In the genomic region with DNA sequence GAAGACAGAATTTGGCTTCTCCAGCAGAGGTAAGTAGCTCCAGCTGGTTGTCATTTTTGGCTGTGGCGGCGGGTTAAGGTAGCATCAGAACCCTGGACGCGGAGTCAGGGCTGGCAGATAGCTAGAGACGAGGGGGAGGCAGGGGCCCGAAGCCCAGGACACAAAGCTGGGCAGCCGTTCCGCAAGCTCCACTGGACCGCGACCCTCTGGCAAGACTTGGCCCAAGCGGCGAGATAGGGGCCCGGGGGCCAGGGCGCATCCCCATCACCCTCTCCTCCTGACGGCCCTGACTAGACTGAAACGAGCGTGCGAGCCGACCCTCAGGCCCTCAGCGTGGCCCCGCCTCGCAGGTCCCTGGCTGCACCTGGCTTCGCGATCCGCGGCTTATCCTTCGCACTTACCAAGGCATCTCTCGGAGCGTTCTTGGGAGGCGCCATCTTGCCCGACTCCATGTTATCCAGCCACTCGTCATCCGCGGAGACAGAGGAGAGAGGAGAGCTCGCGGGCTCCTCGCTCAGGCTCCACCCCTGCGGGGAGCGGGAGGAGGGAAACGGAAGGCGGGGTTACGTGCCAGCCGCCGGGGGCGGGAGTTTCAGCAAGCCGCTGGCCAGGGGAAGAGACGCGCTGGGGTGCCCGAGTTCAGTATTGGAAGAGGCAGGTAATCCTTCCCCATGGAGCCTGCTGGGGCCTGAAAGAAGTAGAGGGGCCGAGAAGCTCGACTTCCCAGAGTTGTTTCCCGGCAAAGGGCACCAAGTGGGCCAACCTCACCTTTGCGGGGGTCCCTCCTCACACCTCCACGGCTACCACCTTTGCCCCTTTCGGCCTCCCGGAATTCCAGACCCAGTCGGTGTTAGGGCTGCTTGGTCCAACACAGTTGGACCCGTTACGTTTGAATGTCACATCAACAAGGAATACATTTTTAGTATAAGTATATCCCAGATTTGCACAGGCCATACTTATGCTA, we compare ENCODE assay signal across 8 cellular contexts. TPM values are rescaled to one million over a fixed set of nuclear protein-coding genes. Genes with fewer than 3 reads are reported as not detected.
DNase-seq lines count a peak whose midpoint lies in the region; ATAC-seq and TF ChIP-seq lines count a peak whose summit lies in the region.

TSS of gene TAF9B (minus strand) at position 491 of the 964 bp plus-strand sequence. CDS start at position 452, 39 bp downstream.

- H3K27me3 Mint-ChIP-seq in CD14-positive monocyte (ENCODE audit: low read depth in 3 of 3): peaks cover 0 to 2% (median 0%) of the 10 kb centered on the region in 3 donors
- H3K27me3 Mint-ChIP-seq in activated CD8-positive, alpha-beta T cell treated with anti-CD3 and anti-CD28 coated beads for 36 hours: no peaks in the 10 kb centered on the region

- peaks cover 0 to 9% (median 4%) of the 10 kb centered on the region in 7 donors for H3K9me3 Mint-ChIP-seq in CD14-positive monocyte
- no peaks in the 10 kb centered on the region for H3K9me3 Mint-ChIP-seq in activated CD8-positive, alpha-beta T cell treated with anti-CD3 and anti-CD28 coated beads for 36 hours

- intact Hi-C loops in CD14-positive monocyte (cut with micrococcal nuclease): no loop called here
- intact Hi-C loops in activated CD8-positive, alpha-beta T cell treated with anti-CD3 and anti-CD28 coated beads for 36 hours (cut with micrococcal nuclease): loop anchor here (10.0 kb wide), 1 partner anchor 385 kb away; no protein-coding TSS in a partner anchor

- H3K4me1 ChIP-seq in ectodermal cell (ENCODE audit: control insufficient read depth, insufficient read depth, low read length) (no peaks in the 10 kb centered on the region), lung (ENCODE audit: control insufficient read depth in 2 of 2, insufficient read depth in 2 of 2, low read length in 2 of 2) (no peaks in the 10 kb centered on the region)

- peak; percentile 95 for ATAC-seq in GM19395 (IDR thresholded peaks at IDR 0.05; ENCODE audit: unreplicated experiment)
- peak; percentile 92 for ATAC-seq in HG03565 (IDR thresholded peaks at IDR 0.05; ENCODE audit: unreplicated experiment)
- peak; percentile 90 for ATAC-seq in activated CD8-positive, alpha-beta T cell treated with anti-CD3 and anti-CD28 coated beads for 36 hours
- peak; percentile 95 for ATAC-seq in lung (ENCODE audit: insufficient read depth, low FRiP score)

- POLR2A ChIA-PET in activated CD8-positive, alpha-beta T cell treated with anti-CD3 and anti-CD28 coated beads for 36 hours (lab: Charles Lee): interaction anchor here (0.6 to 1.6 kb wide), 7 partner anchors 9 to 183 kb away, joined by 3 to 8 read pairs (median 4); partner anchors contain the start of gene PGK1

- TF ChIP-seq CTCF in CD14-positive monocyte (IDR thresholded peaks at IDR 0.05) (no peak), lung (IDR thresholded peaks at IDR 0.05; ENCODE audit: control extremely low read depth, extremely low read depth) (no peak)
- no peak for TF ChIP-seq CTCF in activated CD8-positive, alpha-beta T cell treated with anti-CD3 and anti-CD28 coated beads for 36 hours (IDR thresholded peaks at IDR 0.05)

- peak within 1 kb of the TSS; percentile 90 to 94 for H3K4me3 Mint-ChIP-seq in CD14-positive monocyte
- H3K4me3 Mint-ChIP-seq in activated CD8-positive, alpha-beta T cell treated with anti-CD3 and anti-CD28 coated beads for 36 hours: peak within 1 kb of the TSS; percentile 83

- H3K27me3 ChIP-seq in ectodermal cell (ENCODE audit: control insufficient read depth, insufficient read depth, low read length, poor library complexity, severe bottlenecking): no peaks in the 10 kb centered on the region
- H3K27me3 ChIP-seq in lung (ENCODE audit: control insufficient read depth, insufficient read depth): no peaks in the 10 kb centered on the region

- H3K4me3 ChIP-seq in ectodermal cell (ENCODE audit: insufficient read depth, low read depth, low read length) (peak within 1 kb of the TSS; percentile 25), lung (peak within 1 kb of the TSS; percentile 86)

- no peak within 1 kb of the TSS for H3K27ac ChIP-seq in ectodermal cell (ENCODE audit: insufficient read depth, low read depth, low read length, poor library complexity, severe bottlenecking)
- peak within 1 kb of the TSS; percentile 77 to 88 for H3K27ac ChIP-seq in lung (ENCODE audit: low read depth in 1 of 2, low read length in 1 of 2)

- H3K9me3 ChIP-seq in ectodermal cell (ENCODE audit: control insufficient read depth, low read length): no peaks in the 10 kb centered on the region
- peaks cover 0 to 7% of the 10 kb centered on the region in 2 donors for H3K9me3 ChIP-seq in lung (ENCODE audit: control insufficient read depth in 2 of 2, insufficient read depth in 1 of 2, low read length in 1 of 2)

- no peaks in the 10 kb centered on the region for H3K36me3 ChIP-seq in ectodermal cell (ENCODE audit: control insufficient read depth, insufficient read depth, low read length)
- H3K36me3 ChIP-seq in lung (ENCODE audit: control insufficient read depth in 2 of 2, insufficient read depth in 2 of 2, low read length in 2 of 2): no peaks in the 10 kb centered on the region

- H3K36me3 Mint-ChIP-seq in CD14-positive monocyte: no peaks in the 10 kb centered on the region
- peaks cover 3% of the 10 kb centered on the region for H3K36me3 Mint-ChIP-seq in activated CD8-positive, alpha-beta T cell treated with anti-CD3 and anti-CD28 coated beads for 36 hours (ENCODE audit: low read depth)

- CTCF ChIA-PET in activated CD8-positive, alpha-beta T cell treated with anti-CD3 and anti-CD28 coated beads for 36 hours (lab: Charles Lee): interaction anchor here (0.8 kb wide), 1 partner anchor 31 kb away, joined by 3 read pairs; no protein-coding TSS in a partner anchor

- peak within 1 kb of the TSS; percentile 31 to 91 (median 87) for H3K27ac Mint-ChIP-seq in CD14-positive monocyte
- peak within 1 kb of the TSS; percentile 86 for H3K27ac Mint-ChIP-seq in activated CD8-positive, alpha-beta T cell treated with anti-CD3 and anti-CD28 coated beads for 36 hours

- DNase-seq in CD14-positive monocyte (ENCODE audit: low spot score) (peak; percentile 75), NCI-H774 (lab: John Stamatoyannopoulos, UW) (peak; percentile 68), lung (ENCODE audit: low spot score) (peak; percentile 84)
- peak; percentile 87 for DNase-seq in activated CD8-positive, alpha-beta T cell treated with anti-CD3 and anti-CD28 coated beads for 36 hours
- DNase-seq in stimulated activated CD4-positive, alpha-beta T cell treated with anti-CD3 and anti-CD28 coated beads, TNF-alpha, amount 100 ng/mL, for 4 hours (ENCODE audit: low read depth in 3 of 3): peak; percentile 47 to 68 (median 67)

- 80 to 83% methylated on average over 57 to 59 of the region's 59 CpGs for WGBS in ectodermal cell, 2 experiments
- WGBS in lung, 2 donors: 12 to 29% methylated on average over 25 to 59 of the region's 59 CpGs

- H3K4me1 Mint-ChIP-seq in CD14-positive monocyte: peaks cover 2% of the 10 kb centered on the region
- H3K4me1 Mint-ChIP-seq in activated CD8-positive, alpha-beta T cell treated with anti-CD3 and anti-CD28 coated beads for 36 hours (ENCODE audit: low read depth): peaks cover 10% of the 10 kb centered on the region

RNA-seq across cellular contexts. Expression of gene TAF9B, which starts in this region (rescaled TPM):
- polyA plus RNA-seq in CD14-positive monocyte (1 to 10 TPM; 7.1 to 8.0 TPM), lung (10 to 100 TPM in 1 of 2 donors, 1 to 10 TPM in 1; 5.6 to 11.7 TPM)
- total RNA-seq in activated CD8-positive, alpha-beta T cell treated with anti-CD3 and anti-CD28 coated beads for 36 hours: 10 to 100 TPM; 11.3 to 13.4 TPM
- 16.8 TPM for polyA plus RNA-seq in ectodermal cell (2013, experiment 1 of 4)
- polyA plus RNA-seq in ectodermal cell (2013, experiment 2 of 4): 17.9 TPM
- polyA plus RNA-seq in ectodermal cell (2013, experiment 3 of 4): 15.1 TPM
- 16.9 TPM for polyA plus RNA-seq in ectodermal cell (2013, experiment 4 of 4)
- 10 to 100 TPM; 12.5 to 18.5 TPM for total RNA-seq in lung
